ENCODE assay signal across 10 cellular contexts in genomic region chr1:207883104-207883651, GRCh38. TPM values are rescaled to one million over a fixed set of nuclear protein-coding genes. Genes with fewer than 3 reads are reported as not detected.
DNase-seq lines count a peak whose midpoint lies in the region; ATAC-seq and FAIRE-seq lines count a peak whose summit lies in the region.
"Had no signal": no experiment of that assay in that cellular context is flagged by ENCODE, and none has a peak within 500 bp of the region (broad histone marks: within the 10 kb centered on the region; RNA-seq: fewer than 3 reads in every experiment).

No MANE protein-coding gene starts in this region.

- DNase-seq in activated CD4-positive, CD25-positive, alpha-beta regulatory T cell (lab: John Stamatoyannopoulos, UW): no peak
- no peak for DNase-seq in activated CD4-positive, alpha-beta memory T cell treated with anti-CD3 and anti-CD28 coated beads for 36 hours
- no peak for DNase-seq in stimulated activated naive CD8-positive, alpha-beta T cell treated with anti-CD3 and anti-CD28 coated beads, Interleukin-15, Interleukin-2, amounts not matched to agents 100 U/mL and 50 U/mL, for 24 hours
- DNase-seq in HTR-8/SVneo (ENCODE audit: insufficient read length, low spot score): no peak
- DNase-seq in inferior parietal cortex (ENCODE audit: extremely low spot score): no peak
- DNase-seq: brain microvascular endothelial cell had no signal

- FAIRE-seq in HTR-8/SVneo (lab: Jason Lieb, UNC): no peak
- FAIRE-seq: A549 had no signal

- peak overlapping the region; percentile 79 for H3K4me3 Mint-ChIP-seq in activated CD4-positive, alpha-beta memory T cell treated with anti-CD3 and anti-CD28 coated beads for 36 hours

- peaks cover 37% of the 10 kb centered on the region for H3K4me1 Mint-ChIP-seq in activated CD4-positive, alpha-beta memory T cell treated with anti-CD3 and anti-CD28 coated beads for 36 hours (ENCODE audit: low read depth)

- H3K27me3 Mint-ChIP-seq in activated CD4-positive, alpha-beta memory T cell treated with anti-CD3 and anti-CD28 coated beads for 36 hours: peaks cover 3% of the 10 kb centered on the region

- CTCF ChIA-PET in activated CD4-positive, alpha-beta memory T cell treated with anti-CD3 and anti-CD28 coated beads for 36 hours (lab: Charles Lee): interaction anchor here (2.3 to 9.2 kb wide), 8 partner anchors 11 to 115 kb away, joined by 11 to 255 read pairs (median 38); no protein-coding TSS in a partner anchor

- intact Hi-C loops in activated CD4-positive, alpha-beta memory T cell treated with anti-CD3 and anti-CD28 coated beads for 36 hours (cut with micrococcal nuclease): loop anchor here (1.0 to 10.0 kb wide), 4 partner anchors 10 to 362 kb away; partner anchors contain the start of gene PLXNA2

- no peaks in the 10 kb centered on the region for H3K36me3 Mint-ChIP-seq in activated CD4-positive, alpha-beta memory T cell treated with anti-CD3 and anti-CD28 coated beads for 36 hours

- POLR2A ChIA-PET in activated CD4-positive, alpha-beta memory T cell treated with anti-CD3 and anti-CD28 coated beads for 36 hours (lab: Charles Lee): interaction anchor here (0.8 to 3.3 kb wide), 5 partner anchors 8 to 56 kb away, joined by 3 to 16 read pairs (median 5); no protein-coding TSS in a partner anchor

- H3K27ac Mint-ChIP-seq in activated CD4-positive, alpha-beta memory T cell treated with anti-CD3 and anti-CD28 coated beads for 36 hours: peak overlapping the region; percentile 90

- no peaks in the 10 kb centered on the region for H3K9me3 Mint-ChIP-seq in activated CD4-positive, alpha-beta memory T cell treated with anti-CD3 and anti-CD28 coated beads for 36 hours

- ATAC-seq in activated CD4-positive, CD25-positive, alpha-beta regulatory T cell treated with anti-CD3 and anti-CD28 coated beads, Interleukin-2, amount 50 U/mL, for 24 hours: peak; percentile 87 to 88
- ATAC-seq in HG02852 (IDR thresholded peaks at IDR 0.05; ENCODE audit: unreplicated experiment): peak; percentile 61
- peak; percentile 48 for ATAC-seq in stimulated activated naive CD8-positive, alpha-beta T cell treated with anti-CD3 and anti-CD28 coated beads, Interleukin-15, Interleukin-2, amounts not matched to agents 100 U/mL and 50 U/mL, for 24 hours
- ATAC-seq in HG02970 (IDR thresholded peaks at IDR 0.05; ENCODE audit: low FRiP score, unreplicated experiment): no peak
- ATAC-seq: A549 had no signal

RNA-seq across cellular contexts. Expression of gene CD34, which starts 27.7 kb away (rescaled TPM):
- not detected for total RNA-seq in activated CD4-positive, alpha-beta memory T cell treated with anti-CD3 and anti-CD28 coated beads for 36 hours
